In genomic region chr7:23107781-23108180, GRCh38 we compare ENCODE assay signal across 10 cellular contexts. TPM values are rescaled to one million over a fixed set of nuclear protein-coding genes. Genes with fewer than 3 reads are reported as not detected.
A peak's percentile ranks its signal among the peaks of the same experiment; 100 is the strongest.
DNase-seq lines count a peak whose midpoint lies in the region; ATAC-seq and TF ChIP-seq lines count a peak whose summit lies in the region.
"Had no signal": no experiment of that assay in that cellular context is flagged by ENCODE, and none has a peak within 500 bp of the region (broad histone marks: within the 10 kb centered on the region; RNA-seq: fewer than 3 reads in every experiment).

No MANE protein-coding gene starts in this region.

- TF ChIP-seq CTCF in natural killer cell (IDR thresholded peaks at IDR 0.05): no peak
- TF ChIP-seq CTCF in brain (conservative IDR thresholded peaks at IDR 0.05): no peak
- no peak for TF ChIP-seq CTCF in vagina (IDR thresholded peaks at IDR 0.05)

- peak overlapping the region; percentile 99 for H3K4me3 Mint-ChIP-seq in natural killer cell treated with Interleukin-12 subunit alpha and Interleukin-12 subunit beta and Interleukin-15 and Interleukin-18, amount 100 ng/mL, for 72 hours
- H3K4me3 Mint-ChIP-seq in natural killer cell (no peak overlapping the region), brain (peak overlapping the region; percentile 97 to 100 (median 99))
- no peak overlapping the region for H3K4me3 Mint-ChIP-seq in activated naive CD4-positive, alpha-beta T cell treated with anti-CD3 and anti-CD28 coated beads, Interleukin-2, amount 10 ng/mL, durations not matched to agents 7 days and 5 days

- H3K27me3 ChIP-seq in iPS-20b (ENCODE audit: insufficient read depth, low read length): no peaks in the 10 kb centered on the region
- no peaks in the 10 kb centered on the region for H3K27me3 ChIP-seq in vagina

- CTCF ChIA-PET in activated naive CD4-positive, alpha-beta T cell treated with anti-CD3 and anti-CD28 coated beads, Interleukin-2, amount 10 ng/mL, durations not matched to agents 7 days and 5 days (lab: Charles Lee): interaction anchor here (2.3 kb wide), 1 partner anchor 22 kb away, joined by 9 read pairs; no protein-coding TSS in a partner anchor

- H3K27me3 Mint-ChIP-seq in natural killer cell treated with Interleukin-12 subunit alpha and Interleukin-12 subunit beta and Interleukin-15 and Interleukin-18, amount 100 ng/mL, for 72 hours: no peaks in the 10 kb centered on the region
- H3K27me3 Mint-ChIP-seq in natural killer cell (ENCODE audit: low read depth in 2 of 2): no peaks in the 10 kb centered on the region
- H3K27me3 Mint-ChIP-seq in brain: peaks cover 23% of the 10 kb centered on the region
- no peaks in the 10 kb centered on the region for H3K27me3 Mint-ChIP-seq in activated naive CD4-positive, alpha-beta T cell treated with anti-CD3 and anti-CD28 coated beads, Interleukin-2, amount 10 ng/mL, durations not matched to agents 7 days and 5 days

- ATAC-seq in natural killer cell treated with Interleukin-12 subunit alpha and Interleukin-12 subunit beta and Interleukin-15 and Interleukin-18, amount 100 ng/mL, for 72 hours: no peak
- no peak for ATAC-seq in natural killer cell

- intact Hi-C loops in natural killer cell (cut with micrococcal nuclease) (no loop called here), vagina (cut with DNase I) (no loop called here)

- H3K9me3 ChIP-seq in iPS-20b (ENCODE audit: insufficient read depth, low read depth, low read length): no peaks in the 10 kb centered on the region
- H3K9me3 ChIP-seq in vagina: no peaks in the 10 kb centered on the region

- peaks cover 35% of the 10 kb centered on the region in 2 donors for H3K4me1 Mint-ChIP-seq in natural killer cell treated with Interleukin-12 subunit alpha and Interleukin-12 subunit beta and Interleukin-15 and Interleukin-18, amount 100 ng/mL, for 72 hours (ENCODE audit: low read depth in 2 of 2)
- peaks cover 47 to 50% of the 10 kb centered on the region in 2 donors for H3K4me1 Mint-ChIP-seq in natural killer cell
- H3K4me1 Mint-ChIP-seq in brain: peaks cover 60% of the 10 kb centered on the region
- peaks cover 26% of the 10 kb centered on the region for H3K4me1 Mint-ChIP-seq in activated naive CD4-positive, alpha-beta T cell treated with anti-CD3 and anti-CD28 coated beads, Interleukin-2, amount 10 ng/mL, durations not matched to agents 7 days and 5 days

- peaks cover 29% of the 10 kb centered on the region for H3K4me1 ChIP-seq in iPS-20b (ENCODE audit: insufficient read depth, low read length)
- H3K4me1 ChIP-seq in vagina: peaks cover 29% of the 10 kb centered on the region

- TF ChIP-seq POLR2A in vagina (IDR thresholded peaks at IDR 0.05): no peak

- H3K9me3 Mint-ChIP-seq in natural killer cell treated with Interleukin-12 subunit alpha and Interleukin-12 subunit beta and Interleukin-15 and Interleukin-18, amount 100 ng/mL, for 72 hours: no peaks in the 10 kb centered on the region
- no peaks in the 10 kb centered on the region for H3K9me3 Mint-ChIP-seq in natural killer cell
- H3K9me3 Mint-ChIP-seq in brain: peaks cover 0 to 2% (median 1%) of the 10 kb centered on the region in 5 experiments
- H3K9me3 Mint-ChIP-seq in activated naive CD4-positive, alpha-beta T cell treated with anti-CD3 and anti-CD28 coated beads, Interleukin-2, amount 10 ng/mL, durations not matched to agents 7 days and 5 days: no peaks in the 10 kb centered on the region

- H3K27ac Mint-ChIP-seq in natural killer cell treated with Interleukin-12 subunit alpha and Interleukin-12 subunit beta and Interleukin-15 and Interleukin-18, amount 100 ng/mL, for 72 hours: no peak overlapping the region
- H3K27ac Mint-ChIP-seq in natural killer cell (no peak overlapping the region), brain (peak overlapping the region; percentile 95 to 100 (median 99))
- no peak overlapping the region for H3K27ac Mint-ChIP-seq in activated naive CD4-positive, alpha-beta T cell treated with anti-CD3 and anti-CD28 coated beads, Interleukin-2, amount 10 ng/mL, durations not matched to agents 7 days and 5 days

- DNase-seq in natural killer cell treated with Interleukin-12 subunit alpha and Interleukin-12 subunit beta and Interleukin-15 and Interleukin-18, amount 100 ng/mL, for 72 hours (ENCODE audit: low spot score): no peak
- no peak for DNase-seq in natural killer cell
- no peak for DNase-seq in vagina (ENCODE audit: extremely low spot score in 2 of 2)
- DNase-seq in SW 1271 (lab: John Stamatoyannopoulos, UW): no peak
- DNase-seq in activated naive CD4-positive, alpha-beta T cell treated with anti-CD3 and anti-CD28 coated beads, Interleukin-2, amount 10 ng/mL, durations not matched to agents 7 days and 5 days: no peak
- DNase-seq in HT-29 (ENCODE audit: low spot score): no peak
- DNase-seq: NCI-H1930 had no signal

- H3K36me3 ChIP-seq in iPS-20b (ENCODE audit: insufficient read depth, low read depth, low read length): no peaks in the 10 kb centered on the region; the same call in 1 of the 2 replicates
- H3K36me3 ChIP-seq in vagina: no peaks in the 10 kb centered on the region

- H3K36me3 Mint-ChIP-seq in natural killer cell treated with Interleukin-12 subunit alpha and Interleukin-12 subunit beta and Interleukin-15 and Interleukin-18, amount 100 ng/mL, for 72 hours: no peaks in the 10 kb centered on the region
- H3K36me3 Mint-ChIP-seq in natural killer cell (no peaks in the 10 kb centered on the region), brain (peaks cover 11% of the 10 kb centered on the region)
- H3K36me3 Mint-ChIP-seq in activated naive CD4-positive, alpha-beta T cell treated with anti-CD3 and anti-CD28 coated beads, Interleukin-2, amount 10 ng/mL, durations not matched to agents 7 days and 5 days: no peaks in the 10 kb centered on the region

- H3K4me3 ChIP-seq in iPS-20b (ENCODE audit: low read length) (peak overlapping the region; percentile 96), vagina (peak overlapping the region; percentile 85 to 90)
- H3K4me3 ChIP-seq: lung had no signal

- peak overlapping the region; percentile 79 for H3K27ac ChIP-seq in iPS-20b (ENCODE audit: low read length)
- no peak overlapping the region for H3K27ac ChIP-seq in vagina

- peak overlapping the region; percentile 92; the same call in 1 of the 2 replicates for H3K9ac ChIP-seq in iPS-20b (ENCODE audit: low read depth, low read length)

RNA-seq across cellular contexts. Expression of gene KLHL7, which starts 2.2 kb away (rescaled TPM):
- 10 to 100 TPM; 19.5 to 20.1 TPM for total RNA-seq in natural killer cell treated with Interleukin-12 subunit alpha and Interleukin-12 subunit beta and Interleukin-15 and Interleukin-18, amount 100 ng/mL, for 72 hours
- 10 to 100 TPM; 13.9 to 19.1 (median 14.5) TPM for total RNA-seq in natural killer cell
- polyA plus RNA-seq in brain (ENCODE audit: insufficient read depth, low read depth, low replicate concordance): 29.9 TPM
- total RNA-seq in vagina: 21.6 TPM
- total RNA-seq in HT-29 (2014; rRNA removed; shearing (Covaris generic)): 13.0 and 29.9 TPM in 2 replicates

Comparison
In these comparisons a context has a peak if more than half of its experiments do, and no peak if none do; other contexts are left out.
1. H3K4me3 Mint-ChIP-seq: peak in natural killer cell treated with Interleukin-12 subunit alpha and Interleukin-12 subunit beta and Interleukin-15 and Interleukin-18, amount 100 ng/mL, for 72 hours (single experiment) and brain (5 of 5); none in natural killer cell (single experiment) and activated naive CD4-positive, alpha-beta T cell treated with anti-CD3 and anti-CD28 coated beads, Interleukin-2, amount 10 ng/mL, durations not matched to agents 7 days and 5 days (single experiment).
2. H3K27ac Mint-ChIP-seq: peak in brain (5 of 5); none in natural killer cell treated with Interleukin-12 subunit alpha and Interleukin-12 subunit beta and Interleukin-15 and Interleukin-18, amount 100 ng/mL, for 72 hours (0 of 2), natural killer cell (0 of 2) and activated naive CD4-positive, alpha-beta T cell treated with anti-CD3 and anti-CD28 coated beads, Interleukin-2, amount 10 ng/mL, durations not matched to agents 7 days and 5 days (single experiment).